29 cellular contexts compared by ENCODE assay signal in genomic region chr7:135597181-135597925, GRCh38. TPM values are rescaled to one million over a fixed set of nuclear protein-coding genes. Genes with fewer than 3 reads are reported as not detected.
A peak's percentile ranks its signal among the peaks of the same experiment; 100 is the strongest.
DNase-seq lines count a peak whose midpoint lies in the region; ATAC-seq and TF ChIP-seq lines count a peak whose summit lies in the region.
"Had no signal": no experiment of that assay in that cellular context is flagged by ENCODE, and none has a peak within 500 bp of the region (broad histone marks: within the 10 kb centered on the region; RNA-seq: fewer than 3 reads in every experiment).

No MANE protein-coding gene starts in this region.

- DNase-seq in LHCN-M2 (ENCODE audit: low read depth) (peak; percentile 5), choroid plexus epithelial cell (ENCODE audit: low read depth) (peak; percentile 12), globus pallidus (ENCODE audit: low spot score) (peak; percentile 16), neural progenitor cell (ENCODE audit: low spot score) (no peak), NOMO-1 treated with dmso at 0.1 percent for 144 hours (lab: John Stamatoyannopoulos, UW; ENCODE audit: unreplicated experiment) (no peak)
- no peak for DNase-seq in effector CD4-positive, alpha-beta T cell
- no peak for DNase-seq in stimulated activated naive CD8-positive, alpha-beta T cell treated with anti-CD3 and anti-CD28 coated beads, Interleukin-15, amount 100 ng/mL, for 72 hours
- DNase-seq: activated CD4-positive, alpha-beta T cell treated with anti-CD3 and anti-CD28 coated beads, Interleukin-2, amount 10 ng/mL, durations not matched to agents 24 days and 14 days; activated T-cell treated with anti-CD3 and anti-CD28 coated beads, Interleukin-2, amount 50 U/mL, for 48 hours; amniotic stem cell; Calu3; dermis blood vessel endothelial cell; DND-41; foreskin melanocyte; left ventricle myocardium superior; naive thymus-derived CD8-positive, alpha-beta T cell; NCI-H1092; NCI-H187; NCI-H2171 treated with DMSO at 0.1 percent for 48 hours; NCI-H524; SHP77 treated with DMSO at 0.1 percent for 48 hours; stomach; transverse colon had no signal

- peaks cover 37% of the 10 kb centered on the region for H3K36me3 ChIP-seq in ACC112 (ENCODE audit: insufficient read depth, low read length)
- peaks cover 48% of the 10 kb centered on the region for H3K36me3 ChIP-seq in neural progenitor cell

- H3K79me2 ChIP-seq in ACC112 (ENCODE audit: control insufficient read depth, insufficient read depth, low read length, unreplicated experiment) (no peaks in the 10 kb centered on the region), neural progenitor cell (ENCODE audit: low read depth) (no peaks in the 10 kb centered on the region)
- H3K79me2 ChIP-seq: hepatocyte had no signal

- H3K27me3 ChIP-seq in ACC112 (ENCODE audit: insufficient read depth, low read length), result no peaks in the 10 kb centered on the region
- no peaks in the 10 kb centered on the region for H3K27me3 ChIP-seq in neural progenitor cell
- H3K27me3 ChIP-seq: hepatocyte, stomach, transverse colon had no signal

- no peaks in the 10 kb centered on the region for H3K9me3 Mint-ChIP-seq in neural progenitor cell
- H3K9me3 Mint-ChIP-seq in stimulated activated naive CD8-positive, alpha-beta T cell treated with anti-CD3 and anti-CD28 coated beads, Interleukin-15, amount 100 ng/mL, for 72 hours, result no peaks in the 10 kb centered on the region
- H3K9me3 Mint-ChIP-seq: activated CD4-positive, alpha-beta T cell treated with anti-CD3 and anti-CD28 coated beads, Interleukin-2, amount 10 ng/mL, durations not matched to agents 24 days and 14 days; naive thymus-derived CD8-positive, alpha-beta T cell had no signal

- H3K4me1 Mint-ChIP-seq in neural progenitor cell, result no peaks in the 10 kb centered on the region
- no peaks in the 10 kb centered on the region for H3K4me1 Mint-ChIP-seq in stimulated activated naive CD8-positive, alpha-beta T cell treated with anti-CD3 and anti-CD28 coated beads, Interleukin-15, amount 100 ng/mL, for 72 hours
- H3K4me1 Mint-ChIP-seq: activated CD4-positive, alpha-beta T cell treated with anti-CD3 and anti-CD28 coated beads, Interleukin-2, amount 10 ng/mL, durations not matched to agents 24 days and 14 days; naive thymus-derived CD8-positive, alpha-beta T cell had no signal

- TF ChIP-seq CTCF in choroid plexus epithelial cell (conservative IDR thresholded peaks at IDR 0.05; ENCODE audit: low read depth, low read length), result no peak
- TF ChIP-seq CTCF in neural progenitor cell (IDR thresholded peaks at IDR 0.05), result no peak

- no peak overlapping the region for H3K4me2 ChIP-seq in neural progenitor cell
- H3K4me2 ChIP-seq: hepatocyte had no signal

- H3K36me3 Mint-ChIP-seq in neural progenitor cell, result peaks cover 22% of the 10 kb centered on the region

- H3K4me3 ChIP-seq in ACC112 (ENCODE audit: low read depth, low read length), result peak overlapping the region; percentile 35
- no peak overlapping the region for H3K4me3 ChIP-seq in choroid plexus epithelial cell (ENCODE audit: low read depth, low read length)
- H3K4me3 ChIP-seq in neural progenitor cell, result no peak overlapping the region
- H3K4me3 ChIP-seq: GM12878, hepatocyte, stomach, transverse colon had no signal

- H3K27ac Mint-ChIP-seq in neural progenitor cell, result no peak overlapping the region
- no peak overlapping the region for H3K27ac Mint-ChIP-seq in stimulated activated naive CD8-positive, alpha-beta T cell treated with anti-CD3 and anti-CD28 coated beads, Interleukin-15, amount 100 ng/mL, for 72 hours
- H3K27ac Mint-ChIP-seq: activated CD4-positive, alpha-beta T cell treated with anti-CD3 and anti-CD28 coated beads, Interleukin-2, amount 10 ng/mL, durations not matched to agents 24 days and 14 days; naive thymus-derived CD8-positive, alpha-beta T cell had no signal

- H3K9me3 ChIP-seq in neural progenitor cell (ENCODE audit: low read depth), result no peaks in the 10 kb centered on the region
- H3K9me3 ChIP-seq: stomach had no signal

- H3K4me1 ChIP-seq in ACC112 (ENCODE audit: control insufficient read depth, insufficient read depth, low read length, unreplicated experiment) (peaks cover 29% of the 10 kb centered on the region), neural progenitor cell (no peaks in the 10 kb centered on the region)
- H3K4me1 ChIP-seq: stomach, transverse colon had no signal

- peak overlapping the region; percentile 32 for H2AFZ ChIP-seq in ACC112 (ENCODE audit: low read length, unreplicated experiment)
- no peak overlapping the region for H2AFZ ChIP-seq in neural progenitor cell (replicated peaks)
- H2AFZ ChIP-seq: hepatocyte had no signal

- H4K20me1 ChIP-seq in neural progenitor cell (ENCODE audit: low read depth), result peaks cover 4% of the 10 kb centered on the region

- peaks cover 4% of the 10 kb centered on the region for H3F3A ChIP-seq in neural progenitor cell (ENCODE audit: low read depth)

- H3K27ac ChIP-seq in ACC112 (ENCODE audit: low read depth, low read length) (peak overlapping the region; percentile 22), neural progenitor cell (no peak overlapping the region)
- H3K27ac ChIP-seq: C4-2B, hepatocyte, stomach, transverse colon had no signal

- no peak overlapping the region for H3K9ac ChIP-seq in neural progenitor cell

- ATAC-seq in stimulated activated naive CD8-positive, alpha-beta T cell treated with anti-CD3 and anti-CD28 coated beads, Interleukin-15, amount 100 ng/mL, for 72 hours, result no peak
- ATAC-seq: GM12878; HCT116; left ventricle myocardium superior; naive thymus-derived CD8-positive, alpha-beta T cell; Panc1 had no signal

- H3K27me3 Mint-ChIP-seq in neural progenitor cell (ENCODE audit: insufficient read depth, low read depth), result no peaks in the 10 kb centered on the region
- no peaks in the 10 kb centered on the region for H3K27me3 Mint-ChIP-seq in stimulated activated naive CD8-positive, alpha-beta T cell treated with anti-CD3 and anti-CD28 coated beads, Interleukin-15, amount 100 ng/mL, for 72 hours
- H3K27me3 Mint-ChIP-seq: activated CD4-positive, alpha-beta T cell treated with anti-CD3 and anti-CD28 coated beads, Interleukin-2, amount 10 ng/mL, durations not matched to agents 24 days and 14 days; naive thymus-derived CD8-positive, alpha-beta T cell had no signal

- H3K4me3 Mint-ChIP-seq in neural progenitor cell, result no peak overlapping the region
- no peak overlapping the region for H3K4me3 Mint-ChIP-seq in stimulated activated naive CD8-positive, alpha-beta T cell treated with anti-CD3 and anti-CD28 coated beads, Interleukin-15, amount 100 ng/mL, for 72 hours
- H3K4me3 Mint-ChIP-seq: activated CD4-positive, alpha-beta T cell treated with anti-CD3 and anti-CD28 coated beads, Interleukin-2, amount 10 ng/mL, durations not matched to agents 24 days and 14 days; naive thymus-derived CD8-positive, alpha-beta T cell had no signal

RNA-seq across cellular contexts. Expression of gene NUP205, which starts 39.6 kb away (rescaled TPM):
- total RNA-seq in LHCN-M2 (2014; rRNA removed) (106 and 116 TPM in 2 replicates), neural progenitor cell (ENCODE audit: low replicate concordance) (158 and 183 TPM in 2 replicates)
- 27.7 TPM for polyA plus RNA-seq in LHCN-M2 (2012)

Comparison
In these comparisons a context has a peak if more than half of its experiments do, and no peak if none do; other contexts are left out.
1. DNase-seq: peak in LHCN-M2 (single experiment), choroid plexus epithelial cell (single experiment) and globus pallidus (single experiment); none in neural progenitor cell (single experiment), effector CD4-positive, alpha-beta T cell (single experiment), NOMO-1 treated with dmso at 0.1 percent for 144 hours (single experiment) and stimulated activated naive CD8-positive, alpha-beta T cell treated with anti-CD3 and anti-CD28 coated beads, Interleukin-15, amount 100 ng/mL, for 72 hours (0 of 2).